In genomic region chr12:111309584-111309983, GRCh38 we compare ENCODE assay signal across 20 cellular contexts.
"Had no signal": no experiment of that assay in that cellular context is flagged by ENCODE, and none has a peak within 500 bp of the region (broad histone marks: within the 10 kb centered on the region; RNA-seq: fewer than 3 reads in every experiment).

No MANE protein-coding gene starts in this region.

- H3K27me3 ChIP-seq: ovary, thyroid gland had no signal

- H3K27ac Mint-ChIP-seq: activated CD4-positive, alpha-beta T cell treated with anti-CD3 and anti-CD28 coated beads for 36 hours; activated naive CD8-positive, alpha-beta T cell treated with anti-CD3 and anti-CD28 coated beads for 36 hours; activated T-helper 1 cell treated with anti-CD3 and anti-CD28 coated beads, Interleukin-12 subunit alpha, Interleukin-12 subunit beta, Interleukin-2, Interleukin-4 antibody, amounts not matched to agents 30 ng/mL and 10 ng/mL and 1 ng/mL, durations not matched to agents 14 hours and 24 hours and 36 hours; stimulated activated memory B cell treated with anti-CD40 and anti-IgM and Interleukin-4, amounts not matched to agents 10 μg/mL and 1 μg/mL and 100 μg/mL, for 72 hours; WTC11 had no signal

- H3K36me3 Mint-ChIP-seq: stimulated activated memory B cell treated with anti-CD40 and anti-IgM and Interleukin-4, amounts not matched to agents 10 μg/mL and 1 μg/mL and 100 μg/mL, for 72 hours had no signal

- ATAC-seq: activated CD4-positive, alpha-beta T cell treated with anti-CD3 and anti-CD28 coated beads for 36 hours; gastroesophageal sphincter; heart left ventricle; stimulated activated memory B cell treated with anti-CD40 and anti-IgM and Interleukin-4, amounts not matched to agents 10 μg/mL and 1 μg/mL and 100 μg/mL, for 72 hours; WTC11 had no signal

- H3K36me3 ChIP-seq: esophagus muscularis mucosa, gastroesophageal sphincter, heart left ventricle, left ventricle myocardium inferior, ovary, sigmoid colon, thyroid gland had no signal

- H3K9me3 ChIP-seq: thyroid gland had no signal

- H3K4me3 Mint-ChIP-seq: activated CD4-positive, alpha-beta T cell treated with anti-CD3 and anti-CD28 coated beads for 36 hours; activated naive CD8-positive, alpha-beta T cell treated with anti-CD3 and anti-CD28 coated beads for 36 hours; activated T-helper 1 cell treated with anti-CD3 and anti-CD28 coated beads, Interleukin-12 subunit alpha, Interleukin-12 subunit beta, Interleukin-2, Interleukin-4 antibody, amounts not matched to agents 30 ng/mL and 10 ng/mL and 1 ng/mL, durations not matched to agents 14 hours and 24 hours and 36 hours; stimulated activated memory B cell treated with anti-CD40 and anti-IgM and Interleukin-4, amounts not matched to agents 10 μg/mL and 1 μg/mL and 100 μg/mL, for 72 hours; WTC11 had no signal

- H3K4me1 ChIP-seq: gastroesophageal sphincter, left ventricle myocardium inferior, sigmoid colon, thyroid gland had no signal

- DNase-seq: activated CD4-positive, alpha-beta T cell treated with anti-CD3 and anti-CD28 coated beads for 36 hours; activated CD4-positive, alpha-beta T cell treated with anti-CD3 and anti-CD28 coated beads, Interleukin-2, amount 50 U/mL, for 48 hours; activated gamma-delta T cell treated with Interleukin-2 at 50 U/mL for 16 hours; activated naive CD8-positive, alpha-beta T cell treated with anti-CD3 and anti-CD28 coated beads for 36 hours; activated T-cell treated with anti-CD3 and anti-CD28 coated beads for 4 hours; amniotic stem cell; dermis blood vessel endothelial cell; effector memory CD4-positive, alpha-beta T cell; heart left ventricle; left ventricle myocardium inferior; mammary epithelial cell; ovary; sigmoid colon; stimulated activated CD4-positive, alpha-beta T cell treated with anti-CD3 and anti-CD28 coated beads, Interleukin-4, amount 100 ng/mL, for 24 hours; thyroid gland had no signal

- H3K4me3 ChIP-seq: esophagus muscularis mucosa, gastroesophageal sphincter, heart left ventricle, left ventricle myocardium inferior, ovary, sigmoid colon, thyroid gland had no signal

- H3K27ac ChIP-seq: esophagus muscularis mucosa, gastroesophageal sphincter, heart left ventricle, left ventricle myocardium inferior, ovary, sigmoid colon, thyroid gland had no signal
